In the genomic region with DNA sequence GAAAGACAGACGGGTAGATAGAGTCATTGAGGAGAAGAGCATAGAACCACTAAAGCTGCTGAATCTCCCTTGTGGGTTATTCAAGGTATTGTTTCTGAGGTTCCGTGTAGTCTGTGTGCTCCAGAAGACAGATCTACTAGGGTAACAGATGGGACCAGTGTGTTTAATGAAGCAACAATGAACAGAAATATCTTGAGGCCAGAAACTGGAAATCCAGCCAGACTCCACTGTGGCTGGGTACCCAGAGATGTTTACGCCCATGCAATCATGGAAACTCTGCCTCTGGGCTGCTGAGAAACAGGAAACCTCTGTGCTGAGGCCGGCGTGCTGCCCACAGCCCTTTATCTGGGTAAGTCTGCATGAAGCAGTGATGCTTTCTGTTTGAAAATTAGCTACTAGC, we compare ENCODE assay signal across 9 cellular contexts. TPM values are rescaled to one million over a fixed set of nuclear protein-coding genes. Genes with fewer than 3 reads are reported as not detected.
DNase-seq lines count a peak whose midpoint lies in the region; ATAC-seq and FAIRE-seq lines count a peak whose summit lies in the region.
"Had no signal": no experiment of that assay in that cellular context is flagged by ENCODE, and none has a peak within 500 bp of the region (broad histone marks: within the 10 kb centered on the region; RNA-seq: fewer than 3 reads in every experiment).

No MANE protein-coding gene starts in this region.

- no peak for FAIRE-seq in HTR-8/SVneo (lab: Jason Lieb, UNC)

- H3K4me3 Mint-ChIP-seq in activated CD4-positive, alpha-beta T cell treated with anti-CD3 and anti-CD28 coated beads for 36 hours, result peak overlapping the region; percentile 3
- no peak overlapping the region for H3K4me3 Mint-ChIP-seq in central memory CD8-positive, alpha-beta T cell

- H3K36me3 Mint-ChIP-seq in activated CD4-positive, alpha-beta T cell treated with anti-CD3 and anti-CD28 coated beads for 36 hours (ENCODE audit: low read depth), result no peaks in the 10 kb centered on the region
- H3K36me3 Mint-ChIP-seq in central memory CD8-positive, alpha-beta T cell (ENCODE audit: insufficient read depth), result peaks cover 2% of the 10 kb centered on the region

- no peaks in the 10 kb centered on the region for H3K36me3 ChIP-seq in H7 (replicated peaks; ENCODE audit: control insufficient read depth, insufficient read depth, low read length)

- POLR2A ChIA-PET in activated CD4-positive, alpha-beta T cell treated with anti-CD3 and anti-CD28 coated beads for 36 hours (lab: Charles Lee), result interaction anchor here (0.6 to 1.2 kb wide), 2 partner anchors 9 to 11 kb away, joined by 3 to 4 read pairs; partner anchors contain the start of gene PROX2

- CTCF ChIA-PET in activated CD4-positive, alpha-beta T cell treated with anti-CD3 and anti-CD28 coated beads for 36 hours (lab: Charles Lee), result interaction anchor here (0.7 to 4.5 kb wide), 17 partner anchors 9 to 723 kb away, joined by 3 to 28 read pairs (median 4); partner anchors contain the start of genes DLST and PROX2

- H3K27me3 ChIP-seq in H7 (ENCODE audit: control insufficient read depth, insufficient read depth, low read length), result no peaks in the 10 kb centered on the region

- H3K9me3 Mint-ChIP-seq in activated CD4-positive, alpha-beta T cell treated with anti-CD3 and anti-CD28 coated beads for 36 hours (ENCODE audit: low read depth), result no peaks in the 10 kb centered on the region
- H3K9me3 Mint-ChIP-seq in central memory CD8-positive, alpha-beta T cell, result no peaks in the 10 kb centered on the region

- peak overlapping the region; percentile 14 for H3K27ac Mint-ChIP-seq in activated CD4-positive, alpha-beta T cell treated with anti-CD3 and anti-CD28 coated beads for 36 hours
- no peak overlapping the region for H3K27ac Mint-ChIP-seq in central memory CD8-positive, alpha-beta T cell (ENCODE audit: low read depth)

- peak; percentile 96 for ATAC-seq in activated CD4-positive, alpha-beta T cell treated with anti-CD3 and anti-CD28 coated beads for 36 hours
- ATAC-seq in central memory CD8-positive, alpha-beta T cell (replicated peaks; ENCODE audit: extremely low read depth, poor library complexity, severe bottlenecking), result peak; percentile 83
- ATAC-seq in HG02588 (IDR thresholded peaks at IDR 0.05; ENCODE audit: unreplicated experiment), result no peak

- DNase-seq in GDM1 (lab: John Stamatoyannopoulos, UW) (peak; percentile 53), H7 (no peak), middle frontal gyrus (ENCODE audit: extremely low spot score, low spot score) (no peak), HTR-8/SVneo (ENCODE audit: insufficient read length, low spot score) (no peak)
- DNase-seq in activated CD4-positive, alpha-beta T cell treated with anti-CD3 and anti-CD28 coated beads for 36 hours, result peak; percentile 79
- DNase-seq in central memory CD8-positive, alpha-beta T cell (ENCODE audit: low spot score in 2 of 2), result no peak
- DNase-seq in stimulated activated CD4-positive, alpha-beta T cell treated with anti-CD3 and anti-CD28 coated beads, Interleukin-1b, Interleukin-23, amount 100 ng/mL, for 4 hours (ENCODE audit: low read depth in 2 of 2), result peak; percentile 14 to 23

- H3K27me3 Mint-ChIP-seq in activated CD4-positive, alpha-beta T cell treated with anti-CD3 and anti-CD28 coated beads for 36 hours, result no peaks in the 10 kb centered on the region
- H3K27me3 Mint-ChIP-seq in central memory CD8-positive, alpha-beta T cell, result no peaks in the 10 kb centered on the region

- H3K4me3 ChIP-seq in H7 (ENCODE audit: insufficient read depth, low read depth, low read length), result no peak overlapping the region

- intact Hi-C loops in activated CD4-positive, alpha-beta T cell treated with anti-CD3 and anti-CD28 coated beads for 36 hours (cut with DNase I, micrococcal nuclease), result loop anchor here in 1 of 2 experiments (2.0 kb wide), 1 partner anchor 13 kb away; the partner anchor contains the start of gene DLST

- peaks cover 19% of the 10 kb centered on the region for H3K4me1 Mint-ChIP-seq in activated CD4-positive, alpha-beta T cell treated with anti-CD3 and anti-CD28 coated beads for 36 hours
- peaks cover 14% of the 10 kb centered on the region for H3K4me1 Mint-ChIP-seq in central memory CD8-positive, alpha-beta T cell

RNA-seq across cellular contexts. Expression of gene PROX2, which starts 8.3 kb away (rescaled TPM):
- total RNA-seq in activated CD4-positive, alpha-beta T cell treated with anti-CD3 and anti-CD28 coated beads for 36 hours, result under 1 TPM; 0.11 to 0.23 TPM
- not detected in 2 replicates for total RNA-seq in H7 (2014; rRNA removed; shearing (Covaris generic))
- total RNA-seq: glomerular endothelial cell had no signal

RNA-seq across cellular contexts. Expression of gene DLST, which starts 14.0 kb away (rescaled TPM):
- total RNA-seq in activated CD4-positive, alpha-beta T cell treated with anti-CD3 and anti-CD28 coated beads for 36 hours, result 100 to 1,000 TPM; 103 to 120 TPM
- 71.0 and 76.7 TPM in 2 replicates for total RNA-seq in H7 (2014; rRNA removed; shearing (Covaris generic))

RNA-seq across cellular contexts. Expression of gene RPS6KL1, which starts 55.4 kb away (rescaled TPM):
- total RNA-seq in activated CD4-positive, alpha-beta T cell treated with anti-CD3 and anti-CD28 coated beads for 36 hours, result 1 to 10 TPM; 5.6 to 6.0 TPM
- total RNA-seq in H7 (2014; rRNA removed; shearing (Covaris generic)), result 5.4 and 12.4 TPM in 2 replicates

Comparison
In these comparisons a context has a peak if more than half of its experiments do, and no peak if none do; other contexts are left out.
1. DNase-seq: peak in GDM1 (single experiment), activated CD4-positive, alpha-beta T cell treated with anti-CD3 and anti-CD28 coated beads for 36 hours (single experiment) and stimulated activated CD4-positive, alpha-beta T cell treated with anti-CD3 and anti-CD28 coated beads, Interleukin-1b, Interleukin-23, amount 100 ng/mL, for 4 hours (2 of 2); none in central memory CD8-positive, alpha-beta T cell (0 of 2), H7 (single experiment), middle frontal gyrus (single experiment) and HTR-8/SVneo (single experiment).